Comparison of ENCODE assay signal across 21 cellular contexts in genomic region chr6:39669943-39670342, GRCh38. TPM values are rescaled to one million over a fixed set of nuclear protein-coding genes. Genes with fewer than 3 reads are reported as not detected.
DNase-seq lines count a peak whose midpoint lies in the region; ATAC-seq, FAIRE-seq and TF ChIP-seq lines count a peak whose summit lies in the region.
"Had no signal": no experiment of that assay in that cellular context is flagged by ENCODE, and none has a peak within 500 bp of the region (broad histone marks: within the 10 kb centered on the region; RNA-seq: fewer than 3 reads in every experiment).

No MANE protein-coding gene starts in this region.

- H4K12ac ChIP-seq in trophoblast cell (ENCODE audit: low read depth, low read length): no peak overlapping the region

- WGBS in GM12878 (ENCODE audit: insufficient coverage, insufficient replicate concordance, low lambda C conversion rate, missing lambda C conversion rate): 0% methylated on average over 5 of the region's 5 CpGs
- no CpG with 5 or more reads among the region's 5 CpGs for WGBS in trophoblast cell (ENCODE audit: extremely low coverage, insufficient coverage, insufficient read length)

- ATAC-seq in GM12878 (peak; percentile 81), HG03097 (IDR thresholded peaks at IDR 0.05; ENCODE audit: low FRiP score, unreplicated experiment) (no peak)
- ATAC-seq: CD8-positive, alpha-beta T cell; HCT116 had no signal

- no peak overlapping the region for H3K4me3 Mint-ChIP-seq in progenitor cell of endocrine pancreas (ENCODE audit: low read depth)
- H3K4me3 Mint-ChIP-seq: CD8-positive, alpha-beta T cell had no signal

- peak; percentile 74 for DNase-seq in MV-4-11 (lab: John Stamatoyannopoulos, UW)
- DNase-seq in GM12878 (ENCODE audit: low read depth, low spot score): no peak
- no peak for DNase-seq in progenitor cell of endocrine pancreas (ENCODE audit: low spot score, unreplicated experiment)
- DNase-seq in trophoblast cell: no peak
- DNase-seq in cerebellar nuclear complex (lab: John Stamatoyannopoulos, UW): no peak
- DNase-seq: Calu3; CD8-positive, alpha-beta T cell; NCI-H1105; NCI-H1694 treated with DMSO at 0.1 percent for 48 hours; OCI-M1; SHP77; SK-N-SH had no signal

- no peaks in the 10 kb centered on the region for H3K79me1 ChIP-seq in trophoblast cell (ENCODE audit: low read length)

- no peak overlapping the region for H2BK120ac ChIP-seq in trophoblast cell (ENCODE audit: insufficient read depth, low read length, poor library complexity)

- H2AK5ac ChIP-seq in trophoblast cell (ENCODE audit: low read length): no peak overlapping the region

- H4K20me1 ChIP-seq in GM12878 (ENCODE audit: control insufficient read depth, insufficient read depth): no peaks in the 10 kb centered on the region

- no peak for TF ChIP-seq POLR2A in GM12878 (IDR thresholded peaks at IDR 0.05; ENCODE audit: low read depth, low read length)

- CTCF ChIA-PET in GM12878 (lab: Yijun Ruan, JAX): interaction anchor here (1.1 kb wide), 1 partner anchor 14 kb away, joined by 3 read pairs; no protein-coding TSS in a partner anchor

- H3K4me1 ChIP-seq in HUES48 (ENCODE audit: control insufficient read depth, insufficient read depth, low read length): peaks cover 17% of the 10 kb centered on the region
- no peaks in the 10 kb centered on the region for H3K4me1 ChIP-seq in GM12878 (ENCODE audit: control insufficient read depth, insufficient read depth, low read length)
- no peaks in the 10 kb centered on the region for H3K4me1 ChIP-seq in trophoblast cell (ENCODE audit: control insufficient read depth in 1 of 2, insufficient read depth in 2 of 2, low read length in 2 of 2)

- H2AFZ ChIP-seq in GM12878 (ENCODE audit: control insufficient read depth, low read depth, low read length) (no peak overlapping the region), trophoblast cell (ENCODE audit: insufficient read depth, low read length, poor library complexity) (no peak overlapping the region)
- H2AFZ ChIP-seq: GM23248 had no signal

- H3K23ac ChIP-seq in trophoblast cell (ENCODE audit: low read length): no peak overlapping the region

- H3K9me3 ChIP-seq in HUES48 (ENCODE audit: control insufficient read depth, insufficient read depth, low read length): peaks cover 3% of the 10 kb centered on the region
- no peaks in the 10 kb centered on the region; the same call in 2 of the 3 replicates for H3K9me3 ChIP-seq in GM12878 (replicated peaks; ENCODE audit: control insufficient read depth, insufficient read depth, low read length)
- peaks cover 2% of the 10 kb centered on the region for H3K9me3 ChIP-seq in trophoblast cell (ENCODE audit: insufficient read depth, low read depth, low read length)
- H3K9me3 ChIP-seq: SK-N-SH had no signal

- no peak overlapping the region for H2BK5ac ChIP-seq in trophoblast cell (ENCODE audit: low read depth, low read length, poor library complexity)

- H3K14ac ChIP-seq in trophoblast cell (ENCODE audit: low read length): no peak overlapping the region

- H4K91ac ChIP-seq in trophoblast cell (ENCODE audit: low read depth, low read length): no peak overlapping the region

- H3K36me3 ChIP-seq in HUES48 (ENCODE audit: control insufficient read depth, insufficient read depth, low read length) (no peaks in the 10 kb centered on the region), GM12878 (ENCODE audit: control insufficient read depth in 2 of 2, insufficient read depth in 2 of 2, low read length in 1 of 2) (no peaks in the 10 kb centered on the region), trophoblast cell (ENCODE audit: control insufficient read depth in 1 of 2, insufficient read depth in 2 of 2, low read length in 2 of 2) (peaks cover 0 to 2% of the 10 kb centered on the region in 2 experiments)

- H3K4me3 ChIP-seq in HUES48 (ENCODE audit: low read depth, low read length) (no peak overlapping the region), GM12878 (no peak overlapping the region), trophoblast cell (ENCODE audit: low read depth, low read length) (no peak overlapping the region)
- H3K4me3 ChIP-seq: GM23248 had no signal

- intact Hi-C loops in GM12878 (cut with micrococcal nuclease; ENCODE audit: unreplicated experiment): no loop called here

- TF ChIP-seq CTCF in GM12878 (IDR thresholded peaks at IDR 0.05 in 2 of 3, conservative IDR thresholded peaks at IDR 0.05 in 1 of 3; ENCODE audit: control insufficient read depth in 2 of 3, extremely low read depth in 1 of 3, insufficient read depth in 1 of 3, low read depth in 3 of 3, low read length in 3 of 3): no peak
- no peak for TF ChIP-seq CTCF in progenitor cell of endocrine pancreas (IDR thresholded peaks at IDR 0.05; ENCODE audit: unreplicated experiment)

- H3K36me3 Mint-ChIP-seq in progenitor cell of endocrine pancreas (ENCODE audit: insufficient read depth): peaks cover 7% of the 10 kb centered on the region
- H3K36me3 Mint-ChIP-seq: CD8-positive, alpha-beta T cell had no signal

- no peak overlapping the region for H3K9ac ChIP-seq in HUES48 (ENCODE audit: low read depth, low read length)
- no peak overlapping the region for H3K9ac ChIP-seq in GM12878 (ENCODE audit: control insufficient read depth, insufficient read depth, low read length)
- H3K9ac ChIP-seq in trophoblast cell (ENCODE audit: low read length): no peak overlapping the region
- H3K9ac ChIP-seq: GM23248, KMS-11, SK-N-SH had no signal

- H3K79me2 ChIP-seq in GM12878 (ENCODE audit: control insufficient read depth, insufficient read depth, low read length) (no peaks in the 10 kb centered on the region), trophoblast cell (ENCODE audit: control insufficient read depth, insufficient read depth, low read length, poor library complexity) (no peaks in the 10 kb centered on the region)

- peak overlapping the region; percentile 43 for H3K27ac ChIP-seq in HUES48 (ENCODE audit: low read depth, low read length)
- H3K27ac ChIP-seq in GM12878 (ENCODE audit: control insufficient read depth, insufficient read depth): no peak overlapping the region
- no peak overlapping the region for H3K27ac ChIP-seq in trophoblast cell (ENCODE audit: low read depth, low read length)
- H3K27ac ChIP-seq: GM23248, KMS-11 had no signal

- POLR2A ChIA-PET in GM12878 (lab: Charles Lee): no interaction called here

- SMC1A ChIA-PET in GM12878 (lab: Charles Lee; ENCODE audit: uncharacterized antibody, unreplicated experiment): interaction anchor here (1.2 to 3.8 kb wide), 8 partner anchors 11 to 122 kb away, joined by 3 to 13 read pairs (median 4); partner anchors contain the start of gene DAAM2

- TF ChIP-seq EP300 in GM12878 (IDR thresholded peaks at IDR 0.05; ENCODE audit: borderline replicate concordance in 1 of 2, control insufficient read depth in 1 of 2, low read depth in 2 of 2, low read length in 2 of 2): no peak

- no peak overlapping the region for H3K18ac ChIP-seq in trophoblast cell (ENCODE audit: low read length)

- no peak for FAIRE-seq in GM12878 (lab: Jason Lieb, UNC)
- FAIRE-seq: A204.1, GM12891, GM19239 had no signal

- H3K4me2 ChIP-seq in GM12878 (ENCODE audit: control insufficient read depth, insufficient read depth) (no peak overlapping the region), trophoblast cell (ENCODE audit: low read length) (no peak overlapping the region)
- H3K4me2 ChIP-seq: KMS-11, SK-N-SH had no signal

- no peaks in the 10 kb centered on the region for H3K27me3 Mint-ChIP-seq in progenitor cell of endocrine pancreas

- no peak overlapping the region for H3K4ac ChIP-seq in trophoblast cell (ENCODE audit: low read depth, low read length)

- H3K4me1 Mint-ChIP-seq in progenitor cell of endocrine pancreas (ENCODE audit: low read depth): peaks cover 24% of the 10 kb centered on the region

- BruUV-seq in GM12878 (replicated peaks; lab: Mats Ljungman, UMichigan): no TSS peak

- RAD21 ChIA-PET in GM12878 (lab: Charles Lee; ENCODE audit: unreplicated experiment): interaction anchor here (1.1 to 2.2 kb wide), 2 partner anchors 57 to 61 kb away, joined by 3 to 7 read pairs; no protein-coding TSS in a partner anchor

- peak overlapping the region; percentile 6 for H3K27ac Mint-ChIP-seq in progenitor cell of endocrine pancreas
- H3K27ac Mint-ChIP-seq: CD8-positive, alpha-beta T cell had no signal

- no peak overlapping the region for H4K8ac ChIP-seq in trophoblast cell (ENCODE audit: low read depth, low read length)

- peaks cover 18% of the 10 kb centered on the region for H3K9me3 Mint-ChIP-seq in progenitor cell of endocrine pancreas (ENCODE audit: low read depth)
- H3K9me3 Mint-ChIP-seq: CD8-positive, alpha-beta T cell had no signal

- no peak for TF ChIP-seq RAD21 in GM12878 (IDR thresholded peaks at IDR 0.05; ENCODE audit: insufficient read depth, low read depth, low read length)

- H2BK12ac ChIP-seq in trophoblast cell (ENCODE audit: low read length): no peak overlapping the region

- in situ Hi-C loops in GM12878 (cut with MboI): no loop called here

- H3K27me3 ChIP-seq in HUES48 (ENCODE audit: control insufficient read depth, insufficient read depth, low read length) (no peaks in the 10 kb centered on the region), GM12878 (replicated peaks in 1 of 2; ENCODE audit: control insufficient read depth in 2 of 2, insufficient read depth in 2 of 2, low read length in 1 of 2) (no peaks in the 10 kb centered on the region), trophoblast cell (ENCODE audit: insufficient read depth, low read length) (no peaks in the 10 kb centered on the region)

TF ChIP-seq in GM12878, 131 proteins besides CTCF, POLR2A, EP300 and RAD21 (continues in another document):
- TF ChIP-seq IKZF1 (conservative IDR thresholded peaks at IDR 0.05) (peak; percentile 45; the same call in 1 of the 2 replicates), HDAC2 (IDR thresholded peaks at IDR 0.05) (no peak), ATF7 (IDR thresholded peaks at IDR 0.05; ENCODE audit: low read depth) (peak; percentile 41; the same call in 1 of the 2 replicates)

RNA-seq across cellular contexts. Expression of gene KIF6, which starts 55.3 kb away (rescaled TPM):
- total RNA-seq in GM12878 (2013; cell fraction: nucleolus; rRNA removed): 0.52 and 1.2 TPM in 2 replicates
- total RNA-seq in GM12878 (2014; rRNA removed): 0.11 and 0.28 TPM in 2 replicates
- 0.09 and 0.23 TPM in 2 replicates for total RNA-seq in GM12878 (2014; rRNA removed; fragmentation: Illumina TruSeq; extraction: Trizol)
- total RNA-seq in GM12878 (2021): 0.28 and 0.35 TPM in 2 replicates
- polyA plus RNA-seq in GM12878 (2011; ENCODE audit: low read depth): not detected
- 0.76 and 0.82 TPM in 2 replicates for polyA plus RNA-seq in GM12878 (2011; rRNA removed)
- polyA plus RNA-seq in GM12878 (2011; cell fraction: cytosol; rRNA removed): 0.48 and 0.73 TPM in 2 replicates
- polyA plus RNA-seq in GM12878 (2011; cell fraction: nucleus; rRNA removed): 0.84 and 0.99 TPM in 2 replicates
- polyA plus RNA-seq in GM12878 (2012): 0.07 and 0.13 TPM in 2 replicates
- 0.33 and 0.35 TPM in 2 replicates for polyA plus RNA-seq in GM12878 (2014; fragmentation: Illumina TruSeq; extraction: Trizol)
- polyA plus RNA-seq in GM12878 (2014; fragmentation: Nextera tagmentation; extraction: Ambion mirVana): under 1 TPM; 0.09 to 0.18 TPM
- 0.06 and 0.12 TPM in 2 replicates for polyA plus RNA-seq in GM12878 (2014; rRNA removed)
- polyA plus RNA-seq in GM12878 (2016; fragmentation: Nextera tagmentation; extraction: Ambion mirVana): 1 to 10 TPM in 1 of 2 experiments, under 1 TPM in 1; 0.46 to 1.0 TPM
- polyA minus RNA-seq in GM12878 (2011; rRNA and poly(A)+ RNA removed): 1.4 and 2.1 TPM in 2 replicates
- 0.73 TPM in 1 of 2 replicates, not detected in the other for polyA minus RNA-seq in GM12878 (2011; cell fraction: cytosol; rRNA and poly(A)+ RNA removed)
- 1.9 and 2.5 TPM in 2 replicates for polyA minus RNA-seq in GM12878 (2011; cell fraction: nucleus; rRNA and poly(A)+ RNA removed)
- 2.5 and 2.9 TPM in 2 replicates for total RNA-seq in progenitor cell of endocrine pancreas
- polyA plus RNA-seq in trophoblast cell (2013): 0.37 and 0.45 TPM in 2 replicates
- total RNA-seq: CD8-positive, alpha-beta T cell; NCI-H460 had no signal
